ENCODE assay signal across 18 cellular contexts in genomic region chr7:2120841-2121830, GRCh38.
DNase-seq lines count a peak whose midpoint lies in the region; ATAC-seq, FAIRE-seq and TF ChIP-seq lines count a peak whose summit lies in the region.
"Had no signal": no experiment of that assay in that cellular context is flagged by ENCODE, and none has a peak within 500 bp of the region (broad histone marks: within the 10 kb centered on the region; RNA-seq: fewer than 3 reads in every experiment).

No MANE protein-coding gene starts in this region.

- POLR2A ChIA-PET in H1 (lab: Charles Lee; ENCODE audit: partially characterized antibody) = no interaction called here

- no peak overlapping the region for H4K91ac ChIP-seq in H1 (replicated peaks; ENCODE audit: insufficient read length, low read length)
- no peak overlapping the region for H4K91ac ChIP-seq in mesenchymal stem cell (ENCODE audit: low read length)

- peak overlapping the region in 3 of 11 experiments; percentile 13 to 45 (median 35); a peak in 6 of 22 replicates for H3K9ac ChIP-seq in BLaER1 treated with 17β-estradiol and CSF1 and Interleukin-3, amounts not matched to agents 10 nM and 100 nM
- H3K9ac ChIP-seq in H1 (replicated peaks in 1 of 4; ENCODE audit: extremely low read depth in 1 of 4, low read depth in 3 of 4, low read length in 3 of 4) (no peak overlapping the region), mesenchymal stem cell (ENCODE audit: low read length) (no peak overlapping the region)

- H3K14ac ChIP-seq in H1 (ENCODE audit: insufficient read length) = no peak overlapping the region
- no peak overlapping the region for H3K14ac ChIP-seq in mesenchymal stem cell (ENCODE audit: low read length in 2 of 2)

- peaks cover 56 to 100% (median 100%) of the 10 kb centered on the region in 10 experiments for H3K4me1 ChIP-seq in BLaER1 treated with 17β-estradiol and CSF1 and Interleukin-3, amounts not matched to agents 10 nM and 100 nM
- H3K4me1 ChIP-seq in H1 (replicated peaks in 1 of 4; ENCODE audit: control insufficient read depth in 3 of 4, insufficient read depth in 4 of 4, low read length in 3 of 4) = no peaks in the 10 kb centered on the region
- peaks cover 42% of the 10 kb centered on the region for H3K4me1 ChIP-seq in mesenchymal stem cell (ENCODE audit: control insufficient read depth, insufficient read depth, low read depth, low read length)
- peaks cover 0 to 8% (median 0%) of the 10 kb centered on the region in 4 donors for H3K4me1 ChIP-seq in Peyer's patch

- H3K27me3 ChIP-seq in BLaER1 treated with 17β-estradiol and CSF1 and Interleukin-3, amounts not matched to agents 10 nM and 100 nM = peaks cover 0 to 53% (median 0%) of the 10 kb centered on the region in 11 experiments; a peak in 9 of 22 replicates
- H3K27me3 ChIP-seq in H1 (replicated peaks in 1 of 4; ENCODE audit: control insufficient read depth in 3 of 4, extremely low read depth in 1 of 4, insufficient read depth in 3 of 4, low read length in 3 of 4) (no peaks in the 10 kb centered on the region), mesenchymal stem cell (ENCODE audit: control insufficient read depth in 1 of 2, insufficient read depth in 1 of 2, low read length in 2 of 2) (no peaks in the 10 kb centered on the region), Peyer's patch (no peaks in the 10 kb centered on the region)
- H3K27me3 ChIP-seq: heart right ventricle had no signal

- no peak overlapping the region for H2BK15ac ChIP-seq in H1 (ENCODE audit: low read length)
- no peak overlapping the region for H2BK15ac ChIP-seq in mesenchymal stem cell (ENCODE audit: low read depth, poor library complexity, severe bottlenecking)

- CTCF ChIA-PET in H1 (lab: Charles Lee; ENCODE audit: partially characterized antibody) = interaction anchor here (3.0 kb wide), 1 partner anchor 88 kb away, joined by 9 read pairs; no protein-coding TSS in a partner anchor

- TF ChIP-seq POLR2A in H1 (IDR thresholded peaks at IDR 0.05; ENCODE audit: control extremely low read depth in 1 of 2, low read depth in 2 of 2, low read length in 2 of 2) = no peak
- TF ChIP-seq POLR2A in Peyer's patch (IDR thresholded peaks at IDR 0.05) = no peak

- no peak for ATAC-seq in HG03135 (IDR thresholded peaks at IDR 0.05; ENCODE audit: unreplicated experiment)

- TF ChIP-seq RAD21 in H1 (IDR thresholded peaks at IDR 0.05 in 1 of 2, conservative IDR thresholded peaks at IDR 0.05 in 1 of 2; ENCODE audit: low read depth in 2 of 2, low read length in 2 of 2) = no peak

- no peaks in the 10 kb centered on the region for H3K79me2 ChIP-seq in H1 (ENCODE audit: control insufficient read depth in 1 of 2, insufficient read depth in 2 of 2, low read length in 2 of 2)

- H3K9me3 ChIP-seq in BLaER1 treated with 17β-estradiol and CSF1 and Interleukin-3, amounts not matched to agents 10 nM and 100 nM (replicated peaks in 1 of 11) = peaks cover 0 to 17% (median 0%) of the 10 kb centered on the region in 11 experiments; a peak in 10 of 22 replicates
- H3K9me3 ChIP-seq in H1 (ENCODE audit: insufficient read depth in 2 of 2, low read depth in 1 of 2, low read length in 1 of 2) (no peaks in the 10 kb centered on the region), mesenchymal stem cell (ENCODE audit: control insufficient read depth, low read length) (no peaks in the 10 kb centered on the region), Peyer's patch (no peaks in the 10 kb centered on the region)
- H3K9me3 ChIP-seq: heart right ventricle, prostate gland had no signal

- peaks cover 27 to 99% (median 94%) of the 10 kb centered on the region in 11 experiments; a peak in 21 of 22 replicates for H4K20me1 ChIP-seq in BLaER1 treated with 17β-estradiol and CSF1 and Interleukin-3, amounts not matched to agents 10 nM and 100 nM
- peaks cover 2 to 5% of the 10 kb centered on the region in 2 experiments for H4K20me1 ChIP-seq in H1 (replicated peaks in 1 of 2; ENCODE audit: control insufficient read depth in 1 of 2, insufficient read depth in 2 of 2, low read length in 2 of 2)

- TF ChIP-seq CTCF in H1 (IDR thresholded peaks at IDR 0.05; ENCODE audit: control extremely low read depth in 1 of 3, insufficient read depth in 1 of 3, low read depth in 1 of 3, low read length in 3 of 3) (no peak), Peyer's patch (IDR thresholded peaks at IDR 0.05) (no peak)

- no peak overlapping the region for H3K23ac ChIP-seq in H1 (ENCODE audit: insufficient read length)
- H3K23ac ChIP-seq in mesenchymal stem cell (ENCODE audit: low read length in 2 of 2) = no peak overlapping the region

- peak overlapping the region; percentile 24; the same call in 1 of the 2 replicates for H2BK5ac ChIP-seq in H1 (ENCODE audit: low read depth, low read length)
- no peak overlapping the region for H2BK5ac ChIP-seq in mesenchymal stem cell (ENCODE audit: low read depth, low read length, poor library complexity, severe bottlenecking)

- H3K79me1 ChIP-seq in H1 (ENCODE audit: low read depth, low read length) = no peaks in the 10 kb centered on the region
- peaks cover 6% of the 10 kb centered on the region for H3K79me1 ChIP-seq in mesenchymal stem cell (replicated peaks; ENCODE audit: low read length, poor library complexity, severe bottlenecking)

- no peak overlapping the region for H2AK5ac ChIP-seq in H1 (ENCODE audit: low read depth, low read length)
- H2AK5ac ChIP-seq in mesenchymal stem cell (ENCODE audit: low read length, severe bottlenecking) = no peak overlapping the region

- H3K36me3 ChIP-seq in BLaER1 treated with 17β-estradiol and CSF1 and Interleukin-3, amounts not matched to agents 10 nM and 100 nM = peaks cover 0 to 42% (median 6%) of the 10 kb centered on the region in 11 experiments; a peak in 7 of 22 replicates
- H3K36me3 ChIP-seq in H1 (ENCODE audit: control insufficient read depth in 2 of 4, insufficient read depth in 4 of 4, low read length in 3 of 4) (no peaks in the 10 kb centered on the region), mesenchymal stem cell (ENCODE audit: control insufficient read depth in 1 of 2, insufficient read depth in 2 of 2, low read depth in 1 of 2, low read length in 2 of 2) (peaks cover 4 to 61% of the 10 kb centered on the region in 2 experiments), Peyer's patch (no peaks in the 10 kb centered on the region)
- H3K36me3 ChIP-seq: prostate gland had no signal

- no peak overlapping the region for H3K27ac ChIP-seq in BLaER1 treated with 17β-estradiol and CSF1 and Interleukin-3, amounts not matched to agents 10 nM and 100 nM
- H3K27ac ChIP-seq in H1 (ENCODE audit: low read depth, low read length) (no peak overlapping the region; the same call in 1 of the 2 replicates), mesenchymal stem cell (ENCODE audit: low read length, poor library complexity, severe bottlenecking) (no peak overlapping the region), Peyer's patch (no peak overlapping the region)
- H3K27ac ChIP-seq: HL-60, prostate gland had no signal

- no peak overlapping the region for H2AFZ ChIP-seq in H1 (ENCODE audit: low read length)
- H2AFZ ChIP-seq in mesenchymal stem cell (ENCODE audit: low read depth, low read length) = no peak overlapping the region

- H4K8ac ChIP-seq in H1 (ENCODE audit: extremely low read depth, insufficient read depth, low read length) (peak overlapping the region; percentile 57; the same call in 1 of the 2 replicates), mesenchymal stem cell (ENCODE audit: low read length) (no peak overlapping the region)

- DNase-seq in A172 (ENCODE audit: low spot score) = peak; percentile 46
- DNase-seq in SHP77 (lab: John Stamatoyannopoulos, UW) = peak; percentile 48 to 61
- DNase-seq in H1 (ENCODE audit: low read depth in 1 of 2, low spot score in 2 of 2) = no peak
- DNase-seq in mesenchymal stem cell = no peak
- no peak for DNase-seq in germinal center (ENCODE audit: low spot score)
- no peak for DNase-seq in Peyer's patch
- DNase-seq: AML-193, KBM-7, mammary epithelial cell, NCI-H1092 treated with DMSO at 0.1 percent for 48 hours, trophoblast cell had no signal

- no peak overlapping the region for H3K4ac ChIP-seq in H1 (replicated peaks; ENCODE audit: insufficient read length, low read depth, low read length)
- H3K4ac ChIP-seq in mesenchymal stem cell (ENCODE audit: low read depth in 1 of 2, low read length in 2 of 2) = no peak overlapping the region

- 0 out of 20 replicates have a peak overlapping the region, but pooled peaks of 1 of the 10 experiments have one; percentile 2 for H3K4me3 ChIP-seq in BLaER1 treated with 17β-estradiol and CSF1 and Interleukin-3, amounts not matched to agents 10 nM and 100 nM
- H3K4me3 ChIP-seq in H1 (ENCODE audit: extremely low read depth in 1 of 4, insufficient read depth in 2 of 4, low read depth in 3 of 4, low read length in 4 of 4) = no peak overlapping the region
- H3K4me3 ChIP-seq in mesenchymal stem cell (ENCODE audit: insufficient read depth in 1 of 2, low read depth in 1 of 2, low read length in 2 of 2) = no peak overlapping the region
- H3K4me3 ChIP-seq in Peyer's patch = no peak overlapping the region
- H3K4me3 ChIP-seq: heart right ventricle, prostate gland had no signal

- no peak overlapping the region for H2BK20ac ChIP-seq in H1 (ENCODE audit: low read length)

- TF ChIP-seq EP300 in H1 (IDR thresholded peaks at IDR 0.05; ENCODE audit: borderline replicate concordance in 1 of 2, low read depth in 2 of 2, low read length in 2 of 2) = no peak

- no peak for FAIRE-seq in H1 (lab: Jason Lieb, UNC)
- FAIRE-seq: bronchial epithelial cell, islet of Langerhans had no signal

- WGBS in H1 (ENCODE audit: extremely low coverage in 1 of 2, insufficient coverage in 1 of 2, insufficient read length in 1 of 2, insufficient replicate concordance in 2 of 2, low coverage in 1 of 2, low lambda C conversion rate in 2 of 2, missing lambda C conversion rate in 1 of 2), 2 experiments = 95% methylated on average over 31 of the region's 37 CpGs; no CpG with 5 or more reads in 1 of the 2 experiments
- WGBS in mesenchymal stem cell = 93% methylated on average over 37 of the region's 37 CpGs

- no peak overlapping the region for H2BK120ac ChIP-seq in H1 (replicated peaks; ENCODE audit: low read depth, low read length)
- H2BK120ac ChIP-seq in mesenchymal stem cell (ENCODE audit: low read depth, low read length) = no peak overlapping the region

- H3K4me2 ChIP-seq in BLaER1 treated with 17β-estradiol and CSF1 and Interleukin-3, amounts not matched to agents 10 nM and 100 nM = peak overlapping the region; percentile 79 to 99 (median 87)
- no peak overlapping the region for H3K4me2 ChIP-seq in H1 (ENCODE audit: insufficient read depth in 1 of 2, low read depth in 2 of 2, low read length in 2 of 2)
- H3K4me2 ChIP-seq in mesenchymal stem cell (ENCODE audit: low read length, poor library complexity, severe bottlenecking) = no peak overlapping the region

- H3K18ac ChIP-seq in H1 (ENCODE audit: extremely low read depth, low read length) = no peak overlapping the region
- H3K18ac ChIP-seq in mesenchymal stem cell (ENCODE audit: low read depth in 1 of 2, low read length in 2 of 2) = no peak overlapping the region

- no peak overlapping the region for H3K56ac ChIP-seq in H1 (replicated peaks; ENCODE audit: insufficient read length, low read depth, low read length)

- H2BK12ac ChIP-seq in H1 (ENCODE audit: low read depth, low read length) = no peak overlapping the region
- H2BK12ac ChIP-seq in mesenchymal stem cell (ENCODE audit: low read length in 2 of 2) = no peak overlapping the region

- H3K23me2 ChIP-seq in H1 (ENCODE audit: low read depth, low read length) = no peaks in the 10 kb centered on the region

- H4K5ac ChIP-seq in H1 (ENCODE audit: insufficient read length, low read depth, low read length) = no peak overlapping the region

Comparison
In these comparisons a context has a peak if more than half of its experiments do, and no peak if none do; other contexts are left out.
1. DNase-seq: peak in A172 (single experiment) and SHP77 (2 of 2); none in H1 (0 of 2), mesenchymal stem cell (single experiment), germinal center (single experiment) and Peyer's patch (0 of 3).
2. H3K4me2 ChIP-seq: peak in BLaER1 treated with 17β-estradiol and CSF1 and Interleukin-3, amounts not matched to agents 10 nM and 100 nM (11 of 11); none in H1 (0 of 2) and mesenchymal stem cell (single experiment).